9 cellular contexts compared by ENCODE assay signal in the genomic region with DNA sequence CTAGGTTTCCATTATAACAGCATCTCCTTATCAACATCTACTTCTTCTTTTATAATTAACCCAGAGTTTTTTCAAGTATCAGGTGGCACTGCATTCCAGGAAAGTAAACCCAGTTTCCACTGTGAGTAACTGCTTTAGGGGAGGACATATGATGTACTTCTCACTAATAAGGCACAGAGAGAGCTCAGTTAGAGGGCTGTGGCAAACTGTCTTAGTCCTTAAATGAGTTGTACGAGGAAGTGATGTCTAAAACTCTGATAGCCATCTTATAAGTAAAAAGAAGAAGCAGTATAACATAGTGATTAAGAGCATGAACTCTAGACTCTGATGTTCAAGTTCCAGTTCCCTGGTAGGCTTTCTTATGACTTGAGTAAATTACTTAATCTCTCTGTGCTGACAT. TPM values are rescaled to one million over a fixed set of nuclear protein-coding genes. Genes with fewer than 3 reads are reported as not detected.
DNase-seq lines count a peak whose midpoint lies in the region; ATAC-seq and TF ChIP-seq lines count a peak whose summit lies in the region.
"Had no signal": no experiment of that assay in that cellular context is flagged by ENCODE, and none has a peak within 500 bp of the region (broad histone marks: within the 10 kb centered on the region; RNA-seq: fewer than 3 reads in every experiment).

No MANE protein-coding gene starts in this region.

- H3K4me2 ChIP-seq in parathyroid adenoma (ENCODE audit: low read length), result no peak overlapping the region

- no peaks in the 10 kb centered on the region for H3K9me3 ChIP-seq in parathyroid adenoma (ENCODE audit: control insufficient read depth, low read length)

- H3K27me3 ChIP-seq in parathyroid adenoma (ENCODE audit: control insufficient read depth, insufficient read depth, low read length), result no peaks in the 10 kb centered on the region

- H3K79me2 ChIP-seq in parathyroid adenoma, result no peaks in the 10 kb centered on the region

- no peak for TF ChIP-seq CTCF in parathyroid adenoma (IDR thresholded peaks at IDR 0.05)

- DNase-seq in NCI-H82 (lab: John Stamatoyannopoulos, UW) (peak; percentile 12), NCI-H82 treated with DMSO at 0.1 percent for 48 hours (lab: John Stamatoyannopoulos, UW; ENCODE audit: unreplicated experiment) (no peak), NOMO-1 treated with DMSO at 0.1 percent for 48 hours (lab: John Stamatoyannopoulos, UW; ENCODE audit: unreplicated experiment) (peak; percentile 87), HUDEP-2 (lab: John Stamatoyannopoulos, UW; ENCODE audit: unreplicated experiment in 76 of 76) (no peak), posterior vena cava (ENCODE audit: low spot score) (no peak)
- no peak for DNase-seq in stimulated activated CD4-positive, alpha-beta T cell treated with anti-CD3 and anti-CD28 coated beads, Interleukin-2, amount 100 ng/mL, for 24 hours

- no peak overlapping the region for H3K9ac ChIP-seq in parathyroid adenoma

- intact Hi-C loops in posterior vena cava (cut with DNase I), result no loop called here

- no peak overlapping the region for H3K27ac ChIP-seq in parathyroid adenoma
- H3K27ac ChIP-seq: 22Rv1 had no signal

- no peak overlapping the region for H3K4me3 ChIP-seq in parathyroid adenoma (ENCODE audit: low read depth, low read length)

- peaks cover 5% of the 10 kb centered on the region for H3K4me1 ChIP-seq in parathyroid adenoma

- H2AFZ ChIP-seq in parathyroid adenoma, result peak overlapping the region; percentile 46

- peak; percentile 73 for ATAC-seq in HG02798 (IDR thresholded peaks at IDR 0.05; ENCODE audit: poor library complexity, unreplicated experiment)

- no peaks in the 10 kb centered on the region for H3K36me3 ChIP-seq in parathyroid adenoma (ENCODE audit: control insufficient read depth, insufficient read depth, low read length)

RNA-seq across cellular contexts. Expression of gene PTGS2, which starts 58.7 kb away (rescaled TPM):
- 10 to 100 TPM in 1 of 2 donors, 1 to 10 TPM in 1; 9.3 to 17.9 TPM for total RNA-seq in posterior vena cava

Comparison
In these comparisons a context has a peak if more than half of its experiments do, and no peak if none do; other contexts are left out.
1. DNase-seq: peak in NCI-H82 (single experiment) and NOMO-1 treated with DMSO at 0.1 percent for 48 hours (single experiment); none in NCI-H82 treated with DMSO at 0.1 percent for 48 hours (single experiment), HUDEP-2 (0 of 76), stimulated activated CD4-positive, alpha-beta T cell treated with anti-CD3 and anti-CD28 coated beads, Interleukin-2, amount 100 ng/mL, for 24 hours (0 of 2) and posterior vena cava (single experiment).